Comparison of ENCODE assay signal across 16 cellular contexts in genomic region chr2:119246884-119247843, GRCh38. TPM values are rescaled to one million over a fixed set of nuclear protein-coding genes. Genes with fewer than 3 reads are reported as not detected.
"Had no signal": no experiment of that assay in that cellular context is flagged by ENCODE, and none has a peak within 500 bp of the region (broad histone marks: within the 10 kb centered on the region; RNA-seq: fewer than 3 reads in every experiment).

No MANE protein-coding gene starts in this region.

- H3K27ac Mint-ChIP-seq: activated CD4-positive, alpha-beta memory T cell treated with anti-CD3 and anti-CD28 coated beads, Interleukin-2, amount 10 ng/mL, durations not matched to agents 7 days and 5 days; activated CD4-positive, alpha-beta T cell treated with anti-CD3 and anti-CD28 coated beads for 36 hours; activated T-cell treated with anti-CD3 and anti-CD28 coated beads, Interleukin-2, amount 50 U/mL, for 72 hours; mesothelial cell of epicardium; stimulated activated effector memory CD8-positive, alpha-beta T cell treated with anti-CD3 and anti-CD28 coated beads, Interleukin-12 subunit alpha, Interleukin-12 subunit beta, amount 100 ng/mL, for 72 hours had no signal

- H3K4me3 ChIP-seq: ascending aorta, coronary artery, gastroesophageal sphincter, smooth muscle cell, transverse colon had no signal

- H3K27me3 Mint-ChIP-seq: activated CD4-positive, alpha-beta memory T cell treated with anti-CD3 and anti-CD28 coated beads, Interleukin-2, amount 10 ng/mL, durations not matched to agents 7 days and 5 days; activated CD4-positive, alpha-beta T cell treated with anti-CD3 and anti-CD28 coated beads for 36 hours had no signal

- H3K9me3 Mint-ChIP-seq: activated CD4-positive, alpha-beta memory T cell treated with anti-CD3 and anti-CD28 coated beads, Interleukin-2, amount 10 ng/mL, durations not matched to agents 7 days and 5 days; mesothelial cell of epicardium; stimulated activated effector memory CD8-positive, alpha-beta T cell treated with anti-CD3 and anti-CD28 coated beads, Interleukin-12 subunit alpha, Interleukin-12 subunit beta, amount 100 ng/mL, for 72 hours had no signal

- DNase-seq: activated CD4-positive, alpha-beta memory T cell treated with anti-CD3 and anti-CD28 coated beads, Interleukin-2, amount 10 ng/mL, durations not matched to agents 7 days and 5 days; activated CD4-positive, alpha-beta T cell treated with anti-CD3 and anti-CD28 coated beads for 36 hours; activated naive CD4-positive, alpha-beta T cell; activated T-cell treated with anti-CD3 and anti-CD28 coated beads, Interleukin-2, amount 50 U/mL, for 72 hours; effector CD4-positive, alpha-beta T cell; left ventricle myocardium superior; right cardiac atrium; substantia nigra; transverse colon had no signal

- H3K4me1 Mint-ChIP-seq: activated CD4-positive, alpha-beta memory T cell treated with anti-CD3 and anti-CD28 coated beads, Interleukin-2, amount 10 ng/mL, durations not matched to agents 7 days and 5 days; activated CD4-positive, alpha-beta T cell treated with anti-CD3 and anti-CD28 coated beads for 36 hours; mesothelial cell of epicardium; stimulated activated effector memory CD8-positive, alpha-beta T cell treated with anti-CD3 and anti-CD28 coated beads, Interleukin-12 subunit alpha, Interleukin-12 subunit beta, amount 100 ng/mL, for 72 hours had no signal

- H3K4me3 Mint-ChIP-seq: activated CD4-positive, alpha-beta memory T cell treated with anti-CD3 and anti-CD28 coated beads, Interleukin-2, amount 10 ng/mL, durations not matched to agents 7 days and 5 days; activated CD4-positive, alpha-beta T cell treated with anti-CD3 and anti-CD28 coated beads for 36 hours; activated T-cell treated with anti-CD3 and anti-CD28 coated beads, Interleukin-2, amount 50 U/mL, for 72 hours; mesothelial cell of epicardium; stimulated activated effector memory CD8-positive, alpha-beta T cell treated with anti-CD3 and anti-CD28 coated beads, Interleukin-12 subunit alpha, Interleukin-12 subunit beta, amount 100 ng/mL, for 72 hours had no signal

- H3K36me3 ChIP-seq: transverse colon had no signal

- H3K36me3 Mint-ChIP-seq: mesothelial cell of epicardium; stimulated activated effector memory CD8-positive, alpha-beta T cell treated with anti-CD3 and anti-CD28 coated beads, Interleukin-12 subunit alpha, Interleukin-12 subunit beta, amount 100 ng/mL, for 72 hours had no signal

- H3K4me2 ChIP-seq: smooth muscle cell had no signal

- H3K4me1 ChIP-seq: ascending aorta, gastroesophageal sphincter, transverse colon had no signal

- H3K9me3 ChIP-seq: transverse colon had no signal

- H3K27ac ChIP-seq: ascending aorta, coronary artery, epithelial cell of prostate, gastroesophageal sphincter, transverse colon had no signal

- H3K27me3 ChIP-seq: ascending aorta, gastroesophageal sphincter, transverse colon had no signal

RNA-seq across cellular contexts. Expression of gene STEAP3, which starts 23.5 kb away (rescaled TPM):
- total RNA-seq: activated CD4-positive, alpha-beta memory T cell treated with anti-CD3 and anti-CD28 coated beads, Interleukin-2, amount 10 ng/mL, durations not matched to agents 7 days and 5 days had no signal
